In the genomic region with DNA sequence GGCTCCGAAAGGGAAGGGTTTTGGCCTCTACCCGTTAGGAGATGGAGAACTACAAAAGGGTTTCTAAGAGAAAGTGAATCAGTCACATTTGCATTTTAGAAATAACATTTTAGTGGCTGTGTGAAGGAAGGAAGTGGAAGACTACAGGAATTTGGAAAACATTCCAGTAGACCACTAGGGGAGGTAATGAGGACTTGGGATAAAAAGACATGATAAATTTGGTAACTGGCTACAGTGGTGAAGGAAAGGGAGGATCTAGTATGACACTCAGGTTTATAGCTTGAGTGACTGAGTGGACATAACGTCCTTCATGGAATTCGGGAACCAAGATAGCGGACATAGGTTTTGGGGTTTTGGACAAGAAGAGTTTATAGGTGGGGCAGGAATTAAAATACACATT, we compare ENCODE assay signal across 14 cellular contexts. TPM values are rescaled to one million over a fixed set of nuclear protein-coding genes. Genes with fewer than 3 reads are reported as not detected.
A peak's percentile ranks its signal among the peaks of the same experiment; 100 is the strongest.
DNase-seq lines count a peak whose midpoint lies in the region; ATAC-seq, FAIRE-seq and TF ChIP-seq lines count a peak whose summit lies in the region.
"Had no signal": no experiment of that assay in that cellular context is flagged by ENCODE, and none has a peak within 500 bp of the region (broad histone marks: within the 10 kb centered on the region; RNA-seq: fewer than 3 reads in every experiment).

No MANE protein-coding gene starts in this region.

- no peaks in the 10 kb centered on the region for H3K9me3 ChIP-seq in CD4-positive, alpha-beta memory T cell (ENCODE audit: control insufficient read depth in 1 of 2, low read length in 2 of 2)
- H3K9me3 ChIP-seq in HCT116 (ENCODE audit: control insufficient read depth in 1 of 2, insufficient read depth in 1 of 2, low read depth in 1 of 2, low read length in 2 of 2): no peaks in the 10 kb centered on the region
- no peaks in the 10 kb centered on the region for H3K9me3 ChIP-seq in astrocyte (ENCODE audit: insufficient read depth, low read depth, low read length)
- no peaks in the 10 kb centered on the region for H3K9me3 ChIP-seq in MM.1S (replicated peaks; ENCODE audit: insufficient read depth, low read length)
- H3K9me3 ChIP-seq: body of pancreas had no signal

- intact Hi-C loops in CD4-positive, alpha-beta memory T cell (cut with micrococcal nuclease): no loop called here
- intact Hi-C loops in HCT116 (cut with micrococcal nuclease): no loop called here

- H3K27ac Mint-ChIP-seq in CD4-positive, alpha-beta memory T cell: peak overlapping the region; percentile 62 to 99 (median 93)
- H3K27ac Mint-ChIP-seq in astrocyte (ENCODE audit: unreplicated experiment): no peak overlapping the region

- H2AFZ ChIP-seq in HCT116 (ENCODE audit: low read depth, low read length, poor library complexity, severe bottlenecking): no peak overlapping the region
- no peak overlapping the region for H2AFZ ChIP-seq in astrocyte (ENCODE audit: low read depth, low read length)
- H2AFZ ChIP-seq in MM.1S (ENCODE audit: low read length): no peak overlapping the region

- no peaks in the 10 kb centered on the region for H3K27me3 ChIP-seq in CD4-positive, alpha-beta memory T cell (ENCODE audit: insufficient read depth, low read length)
- no peaks in the 10 kb centered on the region for H3K27me3 ChIP-seq in HCT116 (ENCODE audit: insufficient read depth, low read length)
- no peaks in the 10 kb centered on the region for H3K27me3 ChIP-seq in astrocyte (ENCODE audit: insufficient read depth, low read length)
- H3K27me3 ChIP-seq in MM.1S (replicated peaks; ENCODE audit: insufficient read depth, low read length): no peaks in the 10 kb centered on the region
- H3K27me3 ChIP-seq: body of pancreas had no signal

- TF ChIP-seq POLR2A in HCT116 (IDR thresholded peaks at IDR 0.05; ENCODE audit: borderline replicate concordance, extremely low read depth, insufficient read depth, insufficient read length): no peak

- peaks cover 57 to 66% of the 10 kb centered on the region in 2 donors for H3K36me3 Mint-ChIP-seq in CD4-positive, alpha-beta memory T cell
- H3K36me3 Mint-ChIP-seq in astrocyte (ENCODE audit: low read depth, unreplicated experiment): peaks cover 33% of the 10 kb centered on the region

- H3K4me1 ChIP-seq in CD4-positive, alpha-beta memory T cell (ENCODE audit: insufficient read depth, low read length): peaks cover 57% of the 10 kb centered on the region
- H3K4me1 ChIP-seq in HCT116 (ENCODE audit: control insufficient read depth in 1 of 2, insufficient read depth in 2 of 2, low read length in 2 of 2) (no peaks in the 10 kb centered on the region), astrocyte (ENCODE audit: insufficient read depth, low read length) (peaks cover 8% of the 10 kb centered on the region), MM.1S (ENCODE audit: low read length) (peaks cover 17% of the 10 kb centered on the region)
- H3K4me1 ChIP-seq: body of pancreas had no signal

- no peak for TF ChIP-seq RAD21 in HCT116 (IDR thresholded peaks at IDR 0.05; ENCODE audit: low read depth)

- RAD21 ChIA-PET in HCT116 (lab: Charles Lee; ENCODE audit: low non-redundant PET in 1 of 2, low total read pairs in 2 of 2, uncharacterized antibody in 2 of 2, unreplicated experiment in 2 of 2): no interaction called here

- H3K9me3 Mint-ChIP-seq in CD4-positive, alpha-beta memory T cell: peaks cover 0 to 2% (median 0%) of the 10 kb centered on the region in 8 donors
- H3K9me3 Mint-ChIP-seq in astrocyte (ENCODE audit: unreplicated experiment): no peaks in the 10 kb centered on the region

- H4K20me1 ChIP-seq in HCT116 (ENCODE audit: insufficient read depth) (no peaks in the 10 kb centered on the region), astrocyte (ENCODE audit: insufficient read depth, low read length) (no peaks in the 10 kb centered on the region), MM.1S (ENCODE audit: insufficient read depth, low read length) (no peaks in the 10 kb centered on the region)

- H3K36me3 ChIP-seq in CD4-positive, alpha-beta memory T cell (ENCODE audit: insufficient read depth, low read length): peaks cover 29% of the 10 kb centered on the region
- H3K36me3 ChIP-seq in HCT116 (ENCODE audit: control insufficient read depth in 1 of 2, insufficient read depth in 2 of 2, low read length in 2 of 2): no peaks in the 10 kb centered on the region
- no peaks in the 10 kb centered on the region for H3K36me3 ChIP-seq in astrocyte (ENCODE audit: insufficient read depth, low read length)
- H3K36me3 ChIP-seq in MM.1S (replicated peaks; ENCODE audit: insufficient read depth, low read length): 0 out of 2 replicates have a peak, but pooled peaks cover 4% of the 10 kb centered on the region

- H3K9ac ChIP-seq in HCT116 (ENCODE audit: low read length) (no peak overlapping the region), astrocyte (ENCODE audit: low read length) (no peak overlapping the region), MM.1S (ENCODE audit: low read length) (no peak overlapping the region)

- H3K4me2 ChIP-seq in HCT116 (ENCODE audit: low read length): no peak overlapping the region
- peak overlapping the region; percentile 15 for H3K4me2 ChIP-seq in astrocyte (ENCODE audit: low read length)
- H3K4me2 ChIP-seq in MM.1S (ENCODE audit: low read depth, low read length): no peak overlapping the region

- CTCF ChIA-PET in CD4-positive, alpha-beta memory T cell (lab: Charles Lee; ENCODE audit: partially characterized antibody): interaction anchor here (1.1 to 3.2 kb wide), 3 partner anchors 15 to 247 kb away, joined by 3 to 27 read pairs (median 5); a partner anchor contains a TSS
- CTCF ChIA-PET in HCT116 (lab: Charles Lee): no interaction called here

- POLR2A ChIA-PET in CD4-positive, alpha-beta memory T cell (lab: Charles Lee; ENCODE audit: partially characterized antibody): interaction anchor here (3.1 kb wide), 1 partner anchor 233 kb away, joined by 20 read pairs; a partner anchor contains a TSS
- POLR2A ChIA-PET in HCT116 (lab: Charles Lee): no interaction called here

- no TSS peak for BruUV-seq in HCT116 (replicated peaks; lab: Mats Ljungman, UMichigan)

- H3K4me3 ChIP-seq in CD4-positive, alpha-beta memory T cell (ENCODE audit: low read length in 2 of 2): no peak overlapping the region
- no peak overlapping the region for H3K4me3 ChIP-seq in HCT116 (replicated peaks in 1 of 2; ENCODE audit: low read depth in 1 of 2, low read length in 2 of 2)
- H3K4me3 ChIP-seq in astrocyte (ENCODE audit: insufficient read depth, low read depth, low read length): no peak overlapping the region
- no peak overlapping the region for H3K4me3 ChIP-seq in MM.1S (ENCODE audit: low read length)
- H3K4me3 ChIP-seq: body of pancreas, SK-N-MC had no signal

- no peak overlapping the region for H3K27ac ChIP-seq in CD4-positive, alpha-beta memory T cell (ENCODE audit: low read depth, low read length)
- H3K27ac ChIP-seq in HCT116 (ENCODE audit: low read depth, low read length) (no peak overlapping the region), astrocyte (ENCODE audit: low read depth, low read length) (no peak overlapping the region), MM.1S (ENCODE audit: low read length) (no peak overlapping the region)
- H3K27ac ChIP-seq: body of pancreas, SK-N-MC had no signal

- H3K9me2 ChIP-seq in HCT116 (ENCODE audit: insufficient read depth) (no peaks in the 10 kb centered on the region), MM.1S (replicated peaks; ENCODE audit: insufficient read depth, low read length) (no peaks in the 10 kb centered on the region)

- TF ChIP-seq CTCF in HCT116 (IDR thresholded peaks at IDR 0.05 in 2 of 3, conservative IDR thresholded peaks at IDR 0.05 in 1 of 3; ENCODE audit: borderline replicate concordance in 1 of 3, insufficient read depth in 1 of 3, low read depth in 2 of 3, low read length in 2 of 3) (peak in 2 of 3 experiments; percentile 27 to 30; a peak in 2 of 6 replicates), astrocyte (IDR thresholded peaks at IDR 0.05; ENCODE audit: insufficient read depth, low read depth, low read length) (peak; percentile 38), MM.1S (IDR thresholded peaks at IDR 0.05; ENCODE audit: low read length) (no peak)

- H3K79me2 ChIP-seq in HCT116 (ENCODE audit: insufficient read depth, low read length) (no peaks in the 10 kb centered on the region), astrocyte (ENCODE audit: insufficient read depth, low read length) (no peaks in the 10 kb centered on the region), MM.1S (ENCODE audit: low read length) (no peaks in the 10 kb centered on the region)

- peaks cover 49 to 74% (median 57%) of the 10 kb centered on the region in 4 donors for H3K4me1 Mint-ChIP-seq in CD4-positive, alpha-beta memory T cell
- H3K4me1 Mint-ChIP-seq in astrocyte (ENCODE audit: low read depth, unreplicated experiment): peaks cover 10% of the 10 kb centered on the region

- peak overlapping the region in 2 of 8 donors; percentile 23 to 36 for H3K4me3 Mint-ChIP-seq in CD4-positive, alpha-beta memory T cell
- no peak overlapping the region for H3K4me3 Mint-ChIP-seq in astrocyte (ENCODE audit: unreplicated experiment)

- FAIRE-seq in astrocyte (lab: Jason Lieb, UNC): no peak
- FAIRE-seq: keratinocyte had no signal

- ATAC-seq in HCT116: peak; percentile 50; the same call in 1 of the 2 replicates
- ATAC-seq in HG02571 (IDR thresholded peaks at IDR 0.05; ENCODE audit: unreplicated experiment): no peak
- ATAC-seq: body of pancreas had no signal

- DNase-seq in CD4-positive, alpha-beta memory T cell: no peak
- DNase-seq in HCT116 (ENCODE audit: low read depth, low spot score): no peak
- DNase-seq in astrocyte (ENCODE audit: low read depth): peak; percentile 39
- DNase-seq in lung microvascular endothelial cell (ENCODE audit: low read depth in 2 of 2): peak; percentile 11 to 46
- DNase-seq in MM.1S: no peak
- DNase-seq in SIG-M5 (lab: John Stamatoyannopoulos, UW): no peak
- DNase-seq: activated CD8-positive, alpha-beta memory T cell treated with anti-CD3 and anti-CD28 coated beads for 24 hours; body of pancreas; DMS53; erythroblast; NCI-H1048 had no signal

- no peaks in the 10 kb centered on the region for H3K27me3 Mint-ChIP-seq in CD4-positive, alpha-beta memory T cell
- no peaks in the 10 kb centered on the region for H3K27me3 Mint-ChIP-seq in astrocyte (ENCODE audit: low read depth, unreplicated experiment)

- H3F3A ChIP-seq in MM.1S (ENCODE audit: insufficient read depth, low read length): peaks cover 9% of the 10 kb centered on the region; the same call in 1 of the 2 replicates

TF ChIP-seq in HCT116, 20 proteins besides CTCF, POLR2A, EP300 and RAD21 (continues in another document):
- TF ChIP-seq CEBPB (IDR thresholded peaks at IDR 0.05; ENCODE audit: low read depth) (no peak), TCF7L2 (IDR thresholded peaks at IDR 0.05; ENCODE audit: borderline replicate concordance, extremely low read depth, insufficient read depth, insufficient read length) (no peak), FOSL1 (IDR thresholded peaks at IDR 0.05; ENCODE audit: low read depth) (no peak), SRF (IDR thresholded peaks at IDR 0.05; ENCODE audit: low read depth) (no peak), SP1 (IDR thresholded peaks at IDR 0.05; ENCODE audit: low read depth) (no peak), ZFX (IDR thresholded peaks at IDR 0.05) (no peak), EZH2 (IDR thresholded peaks at IDR 0.05) (no peak)

RNA-seq across cellular contexts. Expression of a gene that starts 7.0 kb away (rescaled TPM):
- 10 to 100 TPM; 38.0 to 40.6 TPM for total RNA-seq in CD4-positive, alpha-beta memory T cell
- polyA plus RNA-seq in CD4-positive, alpha-beta memory T cell: 10 to 100 TPM; 48.1 to 49.9 TPM
- 134 TPM for total RNA-seq in HCT116 (2021; ENCODE audit: unreplicated experiment)
- polyA plus RNA-seq in HCT116 (2012): 58.7 and 88.3 TPM in 2 replicates
- total RNA-seq in astrocyte: 22.0 and 26.2 TPM in 2 replicates
- 27.8 and 63.9 TPM in 2 replicates for total RNA-seq in lung microvascular endothelial cell

Comparison
In these comparisons a context has a peak if more than half of its experiments do, and no peak if none do; other contexts are left out.
1. DNase-seq: peak in astrocyte (single experiment) and lung microvascular endothelial cell (2 of 2); none in CD4-positive, alpha-beta memory T cell (0 of 5), HCT116 (single experiment), MM.1S (single experiment) and SIG-M5 (single experiment).